ENCODE assay signal across 19 cellular contexts in the genomic region with DNA sequence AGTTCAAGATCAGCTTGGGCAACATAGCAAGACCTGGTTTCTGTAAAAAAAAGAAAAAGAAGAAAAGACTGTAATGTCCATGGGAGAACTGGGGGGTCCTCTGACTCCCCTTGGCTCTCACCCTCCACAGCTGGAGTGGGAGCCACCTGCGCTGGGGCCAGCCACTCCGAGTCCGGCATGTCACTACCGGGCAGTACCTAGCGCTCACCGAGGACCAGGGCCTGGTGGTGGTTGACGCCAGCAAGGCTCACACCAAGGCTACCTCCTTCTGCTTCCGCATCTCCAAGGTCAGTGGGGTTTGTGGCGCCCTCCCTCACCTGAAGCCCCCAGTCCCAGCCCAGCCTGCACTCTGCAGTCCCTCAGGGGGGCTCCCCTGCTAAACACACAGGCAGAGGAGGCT. TPM values are rescaled to one million over a fixed set of nuclear protein-coding genes. Genes with fewer than 3 reads are reported as not detected.
A peak's percentile ranks its signal among the peaks of the same experiment; 100 is the strongest.
DNase-seq lines count a peak whose midpoint lies in the region; ATAC-seq and TF ChIP-seq lines count a peak whose summit lies in the region.
"Had no signal": no experiment of that assay in that cellular context is flagged by ENCODE, and none has a peak within 500 bp of the region (broad histone marks: within the 10 kb centered on the region; RNA-seq: fewer than 3 reads in every experiment).

No MANE protein-coding gene starts in this region.

- H3K36me3 Mint-ChIP-seq in neural progenitor cell, result no peaks in the 10 kb centered on the region
- H3K36me3 Mint-ChIP-seq: CD4-positive, alpha-beta memory T cell had no signal

- DNase-seq in neural progenitor cell (ENCODE audit: low spot score) (no peak), psoas muscle (no peak), upper lobe of right lung (no peak), NCI-H1930 (lab: John Stamatoyannopoulos, UW) (no peak), iPS-NIHi7 (ENCODE audit: extremely low spot score) (no peak), thyroid gland (no peak)
- DNase-seq: C1 segment of cervical spinal cord; Calu3; CD4-positive, alpha-beta memory T cell; COR-L47; DMS53; DMS79 treated with DMSO at 0.1 percent for 48 hours; GM23248; H7; HCEC 1CT had no signal

- H3K4me1 Mint-ChIP-seq in neural progenitor cell, result no peaks in the 10 kb centered on the region

- H3K27ac Mint-ChIP-seq in neural progenitor cell, result peak overlapping the region; percentile 59

- WGBS in psoas muscle, 3 donors, result 93 to 98% (median 96%) methylated on average over 9 of the region's 9 CpGs
- WGBS in thyroid gland, 2 donors, result 89 to 97% methylated on average over 7 to 9 of the region's 9 CpGs

- H3K36me3 ChIP-seq in neural progenitor cell (no peaks in the 10 kb centered on the region), psoas muscle (ENCODE audit: insufficient read depth in 1 of 2, low read depth in 1 of 2) (peaks cover 0 to 100% of the 10 kb centered on the region in 2 donors), upper lobe of right lung (no peaks in the 10 kb centered on the region), thyroid gland (no peaks in the 10 kb centered on the region)

- no peaks in the 10 kb centered on the region for H4K20me1 ChIP-seq in neural progenitor cell (ENCODE audit: low read depth)

- H3K79me2 ChIP-seq in neural progenitor cell (ENCODE audit: low read depth), result no peaks in the 10 kb centered on the region

- H3K4me3 ChIP-seq in neural progenitor cell (no peak overlapping the region), psoas muscle (no peak overlapping the region), upper lobe of right lung (no peak overlapping the region), thyroid gland (replicated peaks in 1 of 3) (no peak overlapping the region)
- H3K4me3 ChIP-seq: GM23248 had no signal

- no peak overlapping the region for H3K4me3 Mint-ChIP-seq in neural progenitor cell
- H3K4me3 Mint-ChIP-seq: CD4-positive, alpha-beta memory T cell had no signal

- no peak overlapping the region for H3K4me2 ChIP-seq in neural progenitor cell

- no peak for ATAC-seq in psoas muscle
- ATAC-seq in upper lobe of right lung, result peak; percentile 11

- TF ChIP-seq CTCF in neural progenitor cell (IDR thresholded peaks at IDR 0.05) (no peak), psoas muscle (IDR thresholded peaks at IDR 0.05) (no peak), upper lobe of right lung (IDR thresholded peaks at IDR 0.05) (no peak), thyroid gland (IDR thresholded peaks at IDR 0.05) (no peak)

- H3K27ac ChIP-seq in neural progenitor cell (no peak overlapping the region), psoas muscle (peak overlapping the region; percentile 30), upper lobe of right lung (no peak overlapping the region), thyroid gland (no peak overlapping the region)
- H3K27ac ChIP-seq: GM23248 had no signal

- peaks cover 8% of the 10 kb centered on the region for H3K27me3 Mint-ChIP-seq in neural progenitor cell (ENCODE audit: insufficient read depth, low read depth)

- no peaks in the 10 kb centered on the region for H3K9me3 ChIP-seq in neural progenitor cell (ENCODE audit: low read depth)
- H3K9me3 ChIP-seq in psoas muscle, result no peaks in the 10 kb centered on the region
- no peaks in the 10 kb centered on the region for H3K9me3 ChIP-seq in upper lobe of right lung
- H3K9me3 ChIP-seq in thyroid gland, result no peaks in the 10 kb centered on the region

- no peaks in the 10 kb centered on the region for H3K9me3 Mint-ChIP-seq in neural progenitor cell

- H3F3A ChIP-seq in neural progenitor cell (ENCODE audit: low read depth), result no peaks in the 10 kb centered on the region

- no peak overlapping the region for H3K9ac ChIP-seq in neural progenitor cell
- H3K9ac ChIP-seq: GM23248 had no signal

- H2AFZ ChIP-seq in neural progenitor cell (replicated peaks), result no peak overlapping the region
- H2AFZ ChIP-seq: GM23248 had no signal

- no peaks in the 10 kb centered on the region for H3K4me1 ChIP-seq in neural progenitor cell
- peaks cover 5% of the 10 kb centered on the region for H3K4me1 ChIP-seq in psoas muscle
- no peaks in the 10 kb centered on the region for H3K4me1 ChIP-seq in upper lobe of right lung
- H3K4me1 ChIP-seq in thyroid gland, result no peaks in the 10 kb centered on the region

- intact Hi-C loops in psoas muscle (cut with DNase I) (no loop called here), upper lobe of right lung (cut with DNase I) (no loop called here), thyroid gland (cut with DNase I) (no loop called here)

- TF ChIP-seq POLR2A in thyroid gland (IDR thresholded peaks at IDR 0.05), result no peak

- no peaks in the 10 kb centered on the region for H3K27me3 ChIP-seq in neural progenitor cell
- no peaks in the 10 kb centered on the region for H3K27me3 ChIP-seq in psoas muscle (ENCODE audit: insufficient read depth in 3 of 3, low read length in 2 of 3)
- no peaks in the 10 kb centered on the region for H3K27me3 ChIP-seq in upper lobe of right lung
- H3K27me3 ChIP-seq in thyroid gland, result no peaks in the 10 kb centered on the region

RNA-seq across cellular contexts. Expression of a gene that starts 14.7 kb away (rescaled TPM):
- total RNA-seq in neural progenitor cell (ENCODE audit: low replicate concordance) (0.60 and 2.2 TPM in 2 replicates), psoas muscle (1,000 to 10,000 TPM in 2 of 4 donors, 100 to 1,000 TPM in 2; 572 to 1,211 (median 883) TPM), upper lobe of right lung (6.5 TPM), thyroid gland (1 to 10 TPM in 1 of 4 donors, under 1 TPM in 3; 0.54 to 1.6 (median 0.61) TPM)
- 100 to 1,000 TPM in 2 of 3 donors, 10 to 100 TPM in 1; 56.0 to 278 (median 122) TPM for polyA plus RNA-seq in psoas muscle
- total RNA-seq: A172 had no signal
- polyA plus RNA-seq: GM23248 had no signal

RNA-seq across cellular contexts. Expression of a gene that starts 22.2 kb away (rescaled TPM):
- total RNA-seq in neural progenitor cell (ENCODE audit: low replicate concordance) (0.09 TPM in 1 of 2 replicates, not detected in the other), psoas muscle (1 to 10 TPM in 1 of 4 donors, under 1 TPM in 3; 0.44 to 2.0 (median 0.80) TPM), upper lobe of right lung (7.6 TPM), thyroid gland (1 to 10 TPM in 2 of 4 donors, under 1 TPM in 2; 0.89 to 1.7 (median 1.2) TPM)
- under 1 TPM; 0.17 to 0.31 (median 0.25) TPM for polyA plus RNA-seq in psoas muscle
- total RNA-seq: A172, A673, Calu3, Daoy, GM23248 had no signal
- polyA plus RNA-seq: BJ, GM23248 had no signal

RNA-seq across cellular contexts. Expression of a gene that starts 45.3 kb away (rescaled TPM):
- 3.5 and 13.2 TPM in 2 replicates for total RNA-seq in neural progenitor cell (ENCODE audit: low replicate concordance)
- total RNA-seq in psoas muscle, result 1 to 10 TPM; 1.1 to 4.5 (median 1.4) TPM
- 1 to 10 TPM; 1.4 to 6.6 (median 1.8) TPM for polyA plus RNA-seq in psoas muscle
- total RNA-seq in upper lobe of right lung, result 16.2 TPM
- total RNA-seq in thyroid gland, result 10 to 100 TPM; 22.1 to 36.5 (median 23.9) TPM

RNA-seq across cellular contexts. Expression of a gene that starts 59.7 kb away (rescaled TPM):
- 0.99 and 4.6 TPM in 2 replicates for total RNA-seq in neural progenitor cell (ENCODE audit: low replicate concordance)
- 1 to 10 TPM in 3 of 4 donors, under 1 TPM in 1; 0.69 to 2.1 (median 1.5) TPM for total RNA-seq in psoas muscle
- polyA plus RNA-seq in psoas muscle, result 1 to 10 TPM in 1 of 3 donors, under 1 TPM in 2; 0.01 to 1.0 (median 0.10) TPM
- total RNA-seq in upper lobe of right lung, result 1.6 TPM
- 1 to 10 TPM in 2 of 4 donors, under 1 TPM in 2; 0.44 to 7.1 (median 0.96) TPM for total RNA-seq in thyroid gland

Comparison
In these comparisons a context has a peak if more than half of its experiments do, and no peak if none do; other contexts are left out.
1. RNA of a gene that starts 14.7 kb away (total RNA-seq): 572 to 1,211 TPM in psoas muscle; 6.5 TPM in upper lobe of right lung (single experiment), 0.54 to 1.6 TPM in thyroid gland and 0.60 to 2.2 TPM in neural progenitor cell; every median in the first group is over 10 times any median in the second.